In genomic region chrX:69145281-69145680, GRCh38 we compare ENCODE assay signal across 22 cellular contexts.
"Had no signal": no experiment of that assay in that cellular context is flagged by ENCODE, and none has a peak within 500 bp of the region (broad histone marks: within the 10 kb centered on the region; RNA-seq: fewer than 3 reads in every experiment).

No MANE protein-coding gene starts in this region.

- ATAC-seq: left colon; mucosa of descending colon; naive thymus-derived CD8-positive, alpha-beta T cell; psoas muscle; right lobe of liver; stimulated activated naive B cell treated with anti-CD40 and anti-IgM and Interleukin-4, amounts not matched to agents 10 μg/mL and 1 μg/mL and 100 μg/mL, for 72 hours; stimulated activated naive CD8-positive, alpha-beta T cell treated with anti-CD3 and anti-CD28 coated beads, Interleukin-15, amount 100 ng/mL, for 72 hours had no signal

- H3K27me3 ChIP-seq: hepatocyte, ovary, right lobe of liver, testis had no signal

- FAIRE-seq: kidney had no signal

- H3K27ac Mint-ChIP-seq: naive thymus-derived CD8-positive, alpha-beta T cell; stimulated activated naive B cell treated with anti-CD40 and anti-IgM and Interleukin-4, amounts not matched to agents 10 μg/mL and 1 μg/mL and 100 μg/mL, for 72 hours had no signal

- H3K27me3 Mint-ChIP-seq: stimulated activated naive CD8-positive, alpha-beta T cell treated with anti-CD3 and anti-CD28 coated beads, Interleukin-15, amount 100 ng/mL, for 72 hours had no signal

- H3K36me3 Mint-ChIP-seq: naive thymus-derived CD8-positive, alpha-beta T cell; stimulated activated naive B cell treated with anti-CD40 and anti-IgM and Interleukin-4, amounts not matched to agents 10 μg/mL and 1 μg/mL and 100 μg/mL, for 72 hours had no signal

- H2AFZ ChIP-seq: hepatocyte had no signal

- H3K4me3 Mint-ChIP-seq: naive thymus-derived CD8-positive, alpha-beta T cell; stimulated activated naive B cell treated with anti-CD40 and anti-IgM and Interleukin-4, amounts not matched to agents 10 μg/mL and 1 μg/mL and 100 μg/mL, for 72 hours; stimulated activated naive CD8-positive, alpha-beta T cell treated with anti-CD3 and anti-CD28 coated beads, Interleukin-15, amount 100 ng/mL, for 72 hours had no signal

- H3K4me1 ChIP-seq: psoas muscle, right lobe of liver, testis had no signal

- H3K9me3 ChIP-seq: mucosa of descending colon, neutrophil, ovary, psoas muscle, right lobe of liver, testis, tibial nerve had no signal

- H3K9me3 Mint-ChIP-seq: stimulated activated naive B cell treated with anti-CD40 and anti-IgM and Interleukin-4, amounts not matched to agents 10 μg/mL and 1 μg/mL and 100 μg/mL, for 72 hours; stimulated activated naive CD8-positive, alpha-beta T cell treated with anti-CD3 and anti-CD28 coated beads, Interleukin-15, amount 100 ng/mL, for 72 hours had no signal

- H3K36me3 ChIP-seq: neutrophil, ovary, right lobe of liver, tibial nerve had no signal

- H3K79me2 ChIP-seq: hepatocyte had no signal

- H3K27ac ChIP-seq: coronary artery, hepatocyte, neutrophil, ovary, psoas muscle, right lobe of liver, testis had no signal

- DNase-seq: central memory CD4-positive, alpha-beta T cell; effector CD4-positive, alpha-beta T cell; foreskin melanocyte; kidney; left colon; mesendoderm; mucosa of descending colon; naive thymus-derived CD8-positive, alpha-beta T cell; psoas muscle; retina; right lobe of liver; stimulated activated CD4-positive, alpha-beta T cell treated with anti-CD3 and anti-CD28 coated beads, Interleukin-2, amount 100 ng/mL, for 24 hours; stimulated activated CD4-positive, alpha-beta T cell treated with anti-CD3 and anti-CD28 coated beads, Interleukin-4, amount 100 ng/mL, for 4 hours; stimulated activated naive B cell treated with anti-CD40 and anti-IgM and Interleukin-4, amounts not matched to agents 10 μg/mL and 1 μg/mL and 100 μg/mL, for 72 hours; stimulated activated naive CD8-positive, alpha-beta T cell treated with anti-CD3 and anti-CD28 coated beads, Interleukin-15, amount 100 ng/mL, for 72 hours; testis had no signal

- H3K4me3 ChIP-seq: coronary artery, hepatocyte, mucosa of descending colon, ovary, psoas muscle, right lobe of liver, skin epidermis, testis, tibial nerve had no signal

- H3K4me2 ChIP-seq: hepatocyte had no signal

- H3K4me1 Mint-ChIP-seq: stimulated activated naive CD8-positive, alpha-beta T cell treated with anti-CD3 and anti-CD28 coated beads, Interleukin-15, amount 100 ng/mL, for 72 hours had no signal
